In genomic region chr9:124320062-124320973, GRCh38 we compare ENCODE assay signal across 8 cellular contexts.
DNase-seq lines count a peak whose midpoint lies in the region; ATAC-seq, FAIRE-seq and TF ChIP-seq lines count a peak whose summit lies in the region.

No MANE protein-coding gene starts in this region.

- H3K4me1 ChIP-seq in BE2C, result no peaks in the 10 kb centered on the region

- H3K36me3 ChIP-seq in BE2C, result no peaks in the 10 kb centered on the region

- peak; percentile 98 for TF ChIP-seq CTCF in BE2C (IDR thresholded peaks at IDR 0.05; ENCODE audit: low read depth, low read length)
- peak; percentile 94 for TF ChIP-seq CTCF in fibroblast of mammary gland (conservative IDR thresholded peaks at IDR 0.05; ENCODE audit: control insufficient read depth, insufficient read depth, low read depth, low read length)

- H3K27ac Mint-ChIP-seq in natural killer cell treated with Interleukin-12 subunit alpha and Interleukin-12 subunit beta and Interleukin-15 and Interleukin-18, amount 100 ng/mL, for 72 hours, result no peak overlapping the region

- H3K36me3 Mint-ChIP-seq in natural killer cell treated with Interleukin-12 subunit alpha and Interleukin-12 subunit beta and Interleukin-15 and Interleukin-18, amount 100 ng/mL, for 72 hours, result no peaks in the 10 kb centered on the region

- H3K4me1 Mint-ChIP-seq in natural killer cell treated with Interleukin-12 subunit alpha and Interleukin-12 subunit beta and Interleukin-15 and Interleukin-18, amount 100 ng/mL, for 72 hours (ENCODE audit: low read depth in 2 of 2), result peaks cover 0 to 17% of the 10 kb centered on the region in 2 donors

- H3K4me3 Mint-ChIP-seq in natural killer cell treated with Interleukin-12 subunit alpha and Interleukin-12 subunit beta and Interleukin-15 and Interleukin-18, amount 100 ng/mL, for 72 hours, result no peak overlapping the region

- peak; percentile 55 for FAIRE-seq in H54 (lab: Jason Lieb, UNC)
- no peak for FAIRE-seq in urothelium cell line (lab: Jason Lieb, UNC)

- H3K27me3 Mint-ChIP-seq in natural killer cell treated with Interleukin-12 subunit alpha and Interleukin-12 subunit beta and Interleukin-15 and Interleukin-18, amount 100 ng/mL, for 72 hours, result no peaks in the 10 kb centered on the region

- H3K27me3 ChIP-seq in BE2C, result no peaks in the 10 kb centered on the region

- H3K4me3 ChIP-seq in BE2C (ENCODE audit: low read depth, low read length), result peak overlapping the region; percentile 32
- H3K4me3 ChIP-seq in fibroblast of mammary gland (ENCODE audit: control insufficient read depth, low read depth, low read length), result no peak overlapping the region

- TF ChIP-seq POLR2A in H54 (IDR thresholded peaks at IDR 0.05; ENCODE audit: low read depth, low read length), result no peak

- peak; percentile 84 for DNase-seq in BE2C
- peak; percentile 99 for DNase-seq in H54 (ENCODE audit: insufficient read length, low spot score)
- peak; percentile 36 for DNase-seq in NCI-H524 treated with DMSO at 0.1 percent for 48 hours (lab: John Stamatoyannopoulos, UW)
- DNase-seq in activated CD8-positive, alpha-beta memory T cell treated with anti-CD3 and anti-CD28 coated beads, Interleukin-2, amount 50 U/mL, for 4 hours, result peak; percentile 39
- DNase-seq in fibroblast of mammary gland (ENCODE audit: low read depth), result peak; percentile 66
- DNase-seq in natural killer cell treated with Interleukin-12 subunit alpha and Interleukin-12 subunit beta and Interleukin-15 and Interleukin-18, amount 100 ng/mL, for 72 hours (ENCODE audit: low spot score), result no peak
- DNase-seq in urothelium cell line (ENCODE audit: low spot score), result peak; percentile 82

- H3K9me3 Mint-ChIP-seq in natural killer cell treated with Interleukin-12 subunit alpha and Interleukin-12 subunit beta and Interleukin-15 and Interleukin-18, amount 100 ng/mL, for 72 hours, result no peaks in the 10 kb centered on the region

- H3K9me3 ChIP-seq in BE2C, result no peaks in the 10 kb centered on the region

- ATAC-seq in natural killer cell treated with Interleukin-12 subunit alpha and Interleukin-12 subunit beta and Interleukin-15 and Interleukin-18, amount 100 ng/mL, for 72 hours, result peak; percentile 62 to 66
- ATAC-seq in HG02884 (IDR thresholded peaks at IDR 0.05; ENCODE audit: unreplicated experiment), result no peak
